30 cellular contexts compared by ENCODE assay signal in the genomic region with DNA sequence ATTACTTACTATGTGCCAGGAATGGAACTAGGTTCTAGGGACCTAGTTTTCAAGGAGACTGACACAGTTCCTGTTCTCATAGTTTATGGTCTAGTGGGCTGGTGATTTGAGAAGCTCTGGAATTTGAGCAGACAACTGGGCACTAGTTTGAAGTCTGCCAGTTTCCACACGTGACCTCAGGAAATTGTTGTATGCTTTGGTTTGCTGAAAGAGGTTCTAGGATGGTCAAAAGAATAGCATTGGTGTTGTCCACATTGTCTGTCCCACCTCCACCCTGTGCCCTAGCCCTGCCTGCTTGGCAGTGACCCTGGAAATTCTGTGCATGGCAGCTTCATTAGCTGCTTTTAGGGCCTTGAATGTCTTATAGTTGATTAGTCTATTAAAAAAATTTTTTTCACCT. TPM values are rescaled to one million over a fixed set of nuclear protein-coding genes. Genes with fewer than 3 reads are reported as not detected.
"Had no signal": no experiment of that assay in that cellular context is flagged by ENCODE, and none has a peak within 500 bp of the region (broad histone marks: within the 10 kb centered on the region; RNA-seq: fewer than 3 reads in every experiment).

No MANE protein-coding gene starts in this region.

- H3K9me3 ChIP-seq: heart right ventricle, left ventricle myocardium inferior, ovary, thoracic aorta, upper lobe of left lung, vagina had no signal

- H3K4me3 ChIP-seq: heart right ventricle, left ventricle myocardium inferior, ovary, thoracic aorta, upper lobe of left lung, vagina had no signal

- H3K27ac ChIP-seq: heart right ventricle, left ventricle myocardium inferior, ovary, thoracic aorta, upper lobe of left lung, vagina had no signal

- H3K9me3 Mint-ChIP-seq: activated B cell treated with CpG ODN at 0.5 μM for 24 hours; activated CD8-positive, alpha-beta T cell treated with anti-CD3 and anti-CD28 coated beads for 36 hours; activated naive CD4-positive, alpha-beta T cell treated with anti-CD3 and anti-CD28 coated beads, Interleukin-2, amount 50 U/mL, for 24 hours; activated naive CD8-positive, alpha-beta T cell treated with anti-CD3 and anti-CD28 coated beads, Interleukin-2, amount 50 U/mL, for 24 hours; activated T-cell treated with anti-CD3 and anti-CD28 coated beads, Interleukin-2, amount 50 U/mL, for 4 hours; activated T-helper 17 cell treated with anti-CD3 and anti-CD28 coated beads, Interleukin-2, amount 50 U/mL, for 72 hours; naive thymus-derived CD4-positive, alpha-beta T cell; stimulated activated naive CD8-positive, alpha-beta T cell treated with anti-CD3 and anti-CD28 coated beads, Interleukin-15, Interleukin-2, amounts not matched to agents 100 ng/mL and 50 ng/mL, for 24 hours; T-helper 2 cell treated with Interferon-gamma antibody and Interleukin-4, amounts not matched to agents 5 μg/mL and 100 μg/mL, for 36 hours had no signal

- H3K4me3 Mint-ChIP-seq: activated B cell treated with CpG ODN at 0.5 μM for 24 hours; activated CD8-positive, alpha-beta T cell treated with anti-CD3 and anti-CD28 coated beads for 36 hours; activated naive CD4-positive, alpha-beta T cell treated with anti-CD3 and anti-CD28 coated beads, Interleukin-2, amount 50 U/mL, for 24 hours; activated naive CD8-positive, alpha-beta T cell treated with anti-CD3 and anti-CD28 coated beads, Interleukin-2, amount 50 U/mL, for 24 hours; activated T-cell treated with anti-CD3 and anti-CD28 coated beads, Interleukin-2, amount 50 U/mL, for 4 hours; activated T-helper 17 cell treated with anti-CD3 and anti-CD28 coated beads, Interleukin-2, amount 50 U/mL, for 72 hours; naive thymus-derived CD4-positive, alpha-beta T cell; stimulated activated naive CD8-positive, alpha-beta T cell treated with anti-CD3 and anti-CD28 coated beads, Interleukin-15, Interleukin-2, amounts not matched to agents 100 ng/mL and 50 ng/mL, for 24 hours; T-helper 2 cell treated with Interferon-gamma antibody and Interleukin-4, amounts not matched to agents 5 μg/mL and 100 μg/mL, for 36 hours had no signal

- H3K27me3 Mint-ChIP-seq: activated B cell treated with CpG ODN at 0.5 μM for 24 hours; activated CD8-positive, alpha-beta T cell treated with anti-CD3 and anti-CD28 coated beads for 36 hours; activated naive CD4-positive, alpha-beta T cell treated with anti-CD3 and anti-CD28 coated beads, Interleukin-2, amount 50 U/mL, for 24 hours; activated naive CD8-positive, alpha-beta T cell treated with anti-CD3 and anti-CD28 coated beads, Interleukin-2, amount 50 U/mL, for 24 hours; activated T-helper 17 cell treated with anti-CD3 and anti-CD28 coated beads, Interleukin-2, amount 50 U/mL, for 72 hours; naive thymus-derived CD4-positive, alpha-beta T cell; progenitor cell of endocrine pancreas; stimulated activated naive CD8-positive, alpha-beta T cell treated with anti-CD3 and anti-CD28 coated beads, Interleukin-15, Interleukin-2, amounts not matched to agents 100 ng/mL and 50 ng/mL, for 24 hours had no signal

- DNase-seq: activated B cell treated with CpG ODN at 0.5 μM for 24 hours; activated CD4-positive, alpha-beta T cell treated with anti-CD3 and anti-CD28 coated beads, Interleukin-2, amount 50 U/mL, for 1 hour; activated CD8-positive, alpha-beta T cell treated with anti-CD3 and anti-CD28 coated beads for 36 hours; activated gamma-delta T cell treated with Interleukin-2 at 50 U/mL for 16 hours; activated naive CD8-positive, alpha-beta T cell treated with anti-CD3 and anti-CD28 coated beads, Interleukin-2, amount 50 U/mL, for 24 hours; activated T-cell treated with anti-CD3 and anti-CD28 coated beads, Interleukin-2, amount 50 U/mL, for 4 hours; amygdala; effector CD8-positive, alpha-beta T cell; erythroblast; heart right ventricle; left ventricle myocardium inferior; naive thymus-derived CD4-positive, alpha-beta T cell; ovary; right cardiac atrium; stimulated activated CD4-positive, alpha-beta T cell treated with anti-CD3 and anti-CD28 coated beads, Interleukin-2, amount 100 ng/mL, for 48 hours; T-helper 1 cell; upper lobe of left lung had no signal

- H3K36me3 ChIP-seq: ovary, thoracic aorta, vagina had no signal

- H3K27ac Mint-ChIP-seq: activated B cell treated with CpG ODN at 0.5 μM for 24 hours; activated CD8-positive, alpha-beta T cell treated with anti-CD3 and anti-CD28 coated beads for 36 hours; activated naive CD4-positive, alpha-beta T cell treated with anti-CD3 and anti-CD28 coated beads, Interleukin-2, amount 50 U/mL, for 24 hours; activated naive CD8-positive, alpha-beta T cell treated with anti-CD3 and anti-CD28 coated beads, Interleukin-2, amount 50 U/mL, for 24 hours; activated T-helper 17 cell treated with anti-CD3 and anti-CD28 coated beads, Interleukin-2, amount 50 U/mL, for 72 hours; progenitor cell of endocrine pancreas; stimulated activated naive CD8-positive, alpha-beta T cell treated with anti-CD3 and anti-CD28 coated beads, Interleukin-15, Interleukin-2, amounts not matched to agents 100 ng/mL and 50 ng/mL, for 24 hours; T-helper 2 cell treated with Interferon-gamma antibody and Interleukin-4, amounts not matched to agents 5 μg/mL and 100 μg/mL, for 36 hours had no signal

- H3K27me3 ChIP-seq: heart right ventricle, ovary, upper lobe of left lung, vagina had no signal

- ATAC-seq: activated CD8-positive, alpha-beta T cell treated with anti-CD3 and anti-CD28 coated beads for 36 hours; activated naive CD8-positive, alpha-beta T cell treated with anti-CD3 and anti-CD28 coated beads, Interleukin-2, amount 50 U/mL, for 24 hours; activated T-cell treated with anti-CD3 and anti-CD28 coated beads, Interleukin-2, amount 50 U/mL, for 4 hours; activated T-helper 17 cell treated with anti-CD3 and anti-CD28 coated beads, Interleukin-2, amount 50 U/mL, for 72 hours; naive thymus-derived CD4-positive, alpha-beta T cell; right cardiac atrium had no signal

RNA-seq across cellular contexts. Expression of gene PITX3, which starts 32.8 kb away (rescaled TPM):
- total RNA-seq: activated B cell treated with CpG ODN at 0.5 μM for 24 hours; bronchial epithelial cell; dermis microvascular lymphatic vessel endothelial cell; lung microvascular endothelial cell; mucosa of gallbladder; naive thymus-derived CD4-positive, alpha-beta T cell; ovary; progenitor cell of endocrine pancreas; subcutaneous adipose tissue; thoracic aorta; vagina had no signal
- polyA plus RNA-seq: naive thymus-derived CD4-positive, alpha-beta T cell; neural cell; ovary had no signal

RNA-seq across cellular contexts. Expression of gene ELOVL3, which starts 48.0 kb away (rescaled TPM):
- total RNA-seq: activated B cell treated with CpG ODN at 0.5 μM for 24 hours; activated CD8-positive, alpha-beta T cell treated with anti-CD3 and anti-CD28 coated beads for 36 hours; activated T-cell treated with anti-CD3 and anti-CD28 coated beads, Interleukin-2, amount 50 U/mL, for 4 hours; bronchial epithelial cell; dermis microvascular lymphatic vessel endothelial cell; left ventricle myocardium inferior; lung microvascular endothelial cell; mucosa of gallbladder; naive thymus-derived CD4-positive, alpha-beta T cell; ovary; progenitor cell of endocrine pancreas; thoracic aorta; vagina had no signal
- polyA plus RNA-seq: naive thymus-derived CD4-positive, alpha-beta T cell; neural cell had no signal
